9 cellular contexts compared by ENCODE assay signal in genomic region chr4:119025916-119026661, GRCh38.
DNase-seq lines count a peak whose midpoint lies in the region; ATAC-seq and TF ChIP-seq lines count a peak whose summit lies in the region.
"Had no signal": no experiment of that assay in that cellular context is flagged by ENCODE, and none has a peak within 500 bp of the region (broad histone marks: within the 10 kb centered on the region; RNA-seq: fewer than 3 reads in every experiment).

No MANE protein-coding gene starts in this region.

- H3K9me3 ChIP-seq in heart left ventricle (no peaks in the 10 kb centered on the region), sigmoid colon (no peaks in the 10 kb centered on the region)

- H3K27me3 ChIP-seq in heart left ventricle (no peaks in the 10 kb centered on the region), sigmoid colon (no peaks in the 10 kb centered on the region)

- peak; percentile 84 to 98 (median 90) for TF ChIP-seq EP300 in sigmoid colon (IDR thresholded peaks at IDR 0.05)

- DNase-seq in GM04503 (ENCODE audit: low read depth) = peak; percentile 85
- peak; percentile 83 for DNase-seq in SKM-1 treated with dmso at 0.1 percent for 144 hours (lab: John Stamatoyannopoulos, UW; ENCODE audit: unreplicated experiment)
- DNase-seq in heart left ventricle = peak in 2 of 5 donors; percentile 39 to 52
- peak; percentile 89 for DNase-seq in sigmoid colon
- DNase-seq in nucleus accumbens (lab: John Stamatoyannopoulos, UW) = no peak
- no peak for DNase-seq in islet precursor cell
- DNase-seq in central memory CD4-positive, alpha-beta T cell = no peak
- no peak for DNase-seq in NCI-H1417 (lab: John Stamatoyannopoulos, UW)

- intact Hi-C loops in heart left ventricle (cut with DNase I) = loop anchor here in 4 of 10 donors (5.0 kb wide), 3 partner anchors 34 to 44 kb away; no protein-coding TSS in a partner anchor
- intact Hi-C loops in sigmoid colon (cut with DNase I) = loop anchor here (5.0 kb wide), 2 partner anchors 134 to 264 kb away; no protein-coding TSS in a partner anchor

- peaks cover 0 to 59% (median 36%) of the 10 kb centered on the region in 12 donors for H3K4me1 ChIP-seq in heart left ventricle
- peaks cover 0 to 38% (median 24%) of the 10 kb centered on the region in 4 donors for H3K4me1 ChIP-seq in sigmoid colon

- H3K36me3 ChIP-seq in heart left ventricle = peaks cover 0 to 23% (median 14%) of the 10 kb centered on the region in 9 donors
- H3K36me3 ChIP-seq in sigmoid colon = peaks cover 9 to 26% (median 13%) of the 10 kb centered on the region in 4 donors

- ATAC-seq in heart left ventricle = peak; percentile 72 to 87 (median 80)
- ATAC-seq: natural killer cell treated with Interleukin-12 subunit alpha and Interleukin-12 subunit beta and Interleukin-15 and Interleukin-18, amount 100 ng/mL, for 72 hours had no signal

- 19 to 36% (median 31%) methylated on average over 4 of the region's 4 CpGs for WGBS in heart left ventricle, 4 donors
- 24 to 55% methylated on average over 4 of the region's 4 CpGs for WGBS in sigmoid colon, 2 donors

- H3K27ac ChIP-seq in heart left ventricle (peak overlapping the region; percentile 19 to 94 (median 87)), sigmoid colon (peak overlapping the region; percentile 84 to 98 (median 94))

- TF ChIP-seq CTCF in heart left ventricle (IDR thresholded peaks at IDR 0.05) (no peak), sigmoid colon (IDR thresholded peaks at IDR 0.05) (no peak)

- H3K4me3 ChIP-seq in heart left ventricle (peak overlapping the region in 5 of 12 donors; percentile 4 to 43 (median 13)), sigmoid colon (peak overlapping the region; percentile 39 to 55 (median 50))

- no peak for TF ChIP-seq POLR2A in heart left ventricle (IDR thresholded peaks at IDR 0.05)
- peak in 1 of 2 donors; percentile 29 for TF ChIP-seq POLR2A in sigmoid colon (IDR thresholded peaks at IDR 0.05)

Comparison
In these comparisons a context has a peak if more than half of its experiments do, and no peak if none do; other contexts are left out.
1. DNase-seq: peak in GM04503 (single experiment), SKM-1 treated with dmso at 0.1 percent for 144 hours (single experiment) and sigmoid colon (single experiment); none in nucleus accumbens (0 of 56), islet precursor cell (single experiment), central memory CD4-positive, alpha-beta T cell (single experiment) and NCI-H1417 (0 of 3).